14 cellular contexts compared by ENCODE assay signal in the genomic region with DNA sequence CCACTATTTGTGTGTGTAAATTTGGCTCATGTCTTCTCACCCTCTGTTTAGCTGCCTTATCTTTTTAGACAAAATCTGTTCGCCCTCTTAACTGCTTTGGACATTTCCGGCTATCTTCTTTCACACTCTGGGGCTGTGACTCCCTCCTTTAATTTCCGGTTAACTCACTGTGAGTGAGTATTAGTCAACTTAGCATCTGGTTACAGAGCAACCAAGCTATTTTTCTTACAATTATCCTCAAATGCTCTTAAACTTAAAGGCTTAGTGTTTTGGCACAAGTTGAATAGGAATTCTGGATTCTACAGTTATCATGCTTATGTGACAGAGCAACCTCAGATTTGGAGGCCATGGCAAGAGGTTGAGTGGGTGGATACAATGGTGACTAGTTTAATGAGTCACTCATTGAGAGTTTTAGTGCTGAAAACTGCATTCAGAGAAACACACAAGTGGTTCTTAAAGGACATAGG.
DNase-seq lines count a peak whose midpoint lies in the region; ATAC-seq and TF ChIP-seq lines count a peak whose summit lies in the region.
"Had no signal": no experiment of that assay in that cellular context is flagged by ENCODE, and none has a peak within 500 bp of the region (broad histone marks: within the 10 kb centered on the region; RNA-seq: fewer than 3 reads in every experiment).

No MANE protein-coding gene starts in this region.

- no peaks in the 10 kb centered on the region for H3F3A ChIP-seq in PC-3 (ENCODE audit: low read length, unreplicated experiment)

- H3K9me3 ChIP-seq in PC-3 (ENCODE audit: low read length) (no peaks in the 10 kb centered on the region), skeletal muscle satellite cell (replicated peaks; ENCODE audit: low read length) (no peaks in the 10 kb centered on the region)
- H3K9me3 ChIP-seq: ascending aorta, thyroid gland had no signal

- H3K4me1 ChIP-seq in PC-3 (ENCODE audit: insufficient read depth, low read length) (peaks cover 34% of the 10 kb centered on the region), skeletal muscle satellite cell (ENCODE audit: control insufficient read depth, insufficient read depth, low read length) (peaks cover 14% of the 10 kb centered on the region)
- H3K4me1 ChIP-seq: ascending aorta, thyroid gland had no signal

- H4K20me1 ChIP-seq in PC-3 (ENCODE audit: low read length), result no peaks in the 10 kb centered on the region

- H3K4me2 ChIP-seq in PC-3 (ENCODE audit: low read length) (peak overlapping the region; percentile 53), skeletal muscle satellite cell (ENCODE audit: low read length) (peak overlapping the region; percentile 57)

- H3K9me2 ChIP-seq in PC-3 (replicated peaks; ENCODE audit: low read length), result no peaks in the 10 kb centered on the region

- no peak for TF ChIP-seq CTCF in PC-3 (conservative IDR thresholded peaks at IDR 0.05; ENCODE audit: low read depth, low read length)

- H3K36me3 ChIP-seq in PC-3 (ENCODE audit: low read depth, low read length), result no peaks in the 10 kb centered on the region
- H3K36me3 ChIP-seq in skeletal muscle satellite cell (ENCODE audit: insufficient read depth, low read length), result no peaks in the 10 kb centered on the region
- H3K36me3 ChIP-seq: ascending aorta, thyroid gland had no signal

- POLR2A ChIA-PET in PC-3 (lab: Charles Lee; ENCODE audit: unreplicated experiment), result no interaction called here

- H3K9ac ChIP-seq in PC-3 (ENCODE audit: low read length) (peak overlapping the region; percentile 51), skeletal muscle satellite cell (ENCODE audit: low read depth, low read length) (peak overlapping the region; percentile 19)

- peak overlapping the region; percentile 36; the same call in 1 of the 2 replicates for H2AFZ ChIP-seq in PC-3 (ENCODE audit: low read length)

- BruUV-seq in PC-3 (replicated peaks; lab: Mats Ljungman, UMichigan), result no TSS peak

- peak overlapping the region; percentile 80 for H3K27ac ChIP-seq in PC-3 (ENCODE audit: low read length)
- H3K27ac ChIP-seq: ascending aorta, thyroid gland had no signal

- intact Hi-C loops in PC-3 (cut with micrococcal nuclease), result loop anchor here (2.0 to 10.0 kb wide), 4 partner anchors 135 to 653 kb away; partner anchors contain the start of gene SEMA3A

- CTCF ChIA-PET in PC-3 (lab: Charles Lee), result no interaction called here

- DNase-seq in NCI-H2171 treated with DMSO at 0.1 percent for 48 hours (lab: John Stamatoyannopoulos, UW), result peak; percentile 5
- no peak for DNase-seq in NCI-H2171 (lab: John Stamatoyannopoulos, UW)
- DNase-seq in PC-3, result peak; percentile 88
- no peak for DNase-seq in middle frontal gyrus (ENCODE audit: extremely low spot score, low spot score)
- no peak for DNase-seq in COR-L47 (lab: John Stamatoyannopoulos, UW)
- DNase-seq: activated CD4-positive, alpha-beta T cell treated with anti-CD3 and anti-CD28 coated beads, Interleukin-2, amount 10 ng/mL, durations not matched to agents 24 days and 14 days; naive thymus-derived CD4-positive, alpha-beta T cell; NCI-H1436; thyroid gland had no signal

- ATAC-seq in PC-3 (peak; percentile 88), esophagus mucosa (peak; percentile 64), GM21390 (IDR thresholded peaks at IDR 0.05; ENCODE audit: unreplicated experiment) (no peak)
- ATAC-seq: naive thymus-derived CD4-positive, alpha-beta T cell; Panc1 had no signal

- H3K79me2 ChIP-seq in PC-3 (ENCODE audit: low read length), result no peaks in the 10 kb centered on the region

- no peak overlapping the region for H3K4me3 ChIP-seq in PC-3 (ENCODE audit: low read length)
- no peak overlapping the region for H3K4me3 ChIP-seq in skeletal muscle satellite cell (ENCODE audit: low read length)
- H3K4me3 ChIP-seq: ascending aorta, thyroid gland had no signal

- no peaks in the 10 kb centered on the region for H3K27me3 ChIP-seq in PC-3 (ENCODE audit: low read length)
- H3K27me3 ChIP-seq in skeletal muscle satellite cell (ENCODE audit: control insufficient read depth, insufficient read depth, low read length), result no peaks in the 10 kb centered on the region
- H3K27me3 ChIP-seq: ascending aorta, thyroid gland had no signal

Comparison
In these comparisons a context has a peak if more than half of its experiments do, and no peak if none do; other contexts are left out.
1. DNase-seq: peak in NCI-H2171 treated with DMSO at 0.1 percent for 48 hours (single experiment) and PC-3 (single experiment); none in NCI-H2171 (single experiment), middle frontal gyrus (single experiment) and COR-L47 (single experiment).